In the genomic region with DNA sequence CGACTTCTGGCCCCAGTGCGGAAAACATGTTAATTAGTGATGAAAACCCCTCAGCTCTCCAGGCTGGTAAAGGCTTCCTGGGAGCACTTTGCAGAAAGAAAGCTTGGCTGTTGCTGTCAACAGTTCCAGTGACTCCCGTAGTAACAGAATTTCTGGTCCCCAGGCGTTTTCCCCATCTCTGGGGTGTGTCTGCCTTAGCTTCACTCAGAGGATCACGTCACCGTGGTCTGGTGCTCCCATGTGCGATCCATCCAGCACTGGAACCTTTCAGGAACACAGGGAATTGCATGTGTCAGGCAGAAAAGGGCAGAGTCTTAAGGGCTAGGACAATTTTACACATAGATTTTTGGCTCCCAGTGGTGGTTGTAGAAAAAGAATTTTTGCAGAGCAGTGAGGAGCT, we compare ENCODE assay signal across 18 cellular contexts.
"Had no signal": no experiment of that assay in that cellular context is flagged by ENCODE, and none has a peak within 500 bp of the region (broad histone marks: within the 10 kb centered on the region; RNA-seq: fewer than 3 reads in every experiment).

No MANE protein-coding gene starts in this region.

- FAIRE-seq: TTC549 had no signal

- H3K36me3 ChIP-seq: cardiac muscle cell, neural progenitor cell, stomach, thoracic aorta had no signal

- H3K9ac ChIP-seq: neural progenitor cell had no signal

- H3K27me3 ChIP-seq: cardiac muscle cell, neural progenitor cell, stomach had no signal

- ATAC-seq: activated CD8-positive, alpha-beta T cell treated with anti-CD3 and anti-CD28 coated beads, Interleukin-2, amount 10 ng/mL, durations not matched to agents 7 days and 5 days; WTC11 had no signal

- DNase-seq: activated CD4-positive, alpha-beta T cell treated with anti-CD3 and anti-CD28 coated beads for 48 hours; activated CD8-positive, alpha-beta memory T cell treated with anti-CD3 and anti-CD28 coated beads, Interleukin-2, amount 50 U/mL, for 4 hours; activated CD8-positive, alpha-beta T cell treated with anti-CD3 and anti-CD28 coated beads, Interleukin-2, amount 10 ng/mL, durations not matched to agents 7 days and 5 days; activated effector memory CD4-positive, alpha-beta T cell treated with anti-CD3 and anti-CD28 coated beads, Interleukin-2, amount 50 U/mL, for 16 hours; activated T-cell treated with anti-CD3 and anti-CD28 coated beads, Interleukin-2, amount 50 U/mL, for 48 hours; erythroblast; glutamatergic neuron; immature natural killer cell; mammary epithelial cell; naive B cell; stimulated activated CD4-positive, alpha-beta T cell treated with anti-CD3 and anti-CD28 coated beads, Interleukin-12 subunit alpha, Interleukin-12 subunit beta, amount 100 ng/mL, for 4 hours; stimulated activated CD4-positive, alpha-beta T cell treated with anti-CD3 and anti-CD28 coated beads, Interleukin-2, amount 100 ng/mL, for 24 hours; stomach had no signal

- H3K9me3 ChIP-seq: stomach, thoracic aorta had no signal

- H3K4me1 ChIP-seq: neural progenitor cell, stomach had no signal

- H2AFZ ChIP-seq: neural progenitor cell had no signal

- H3K27ac ChIP-seq: cardiac muscle cell, neural progenitor cell, stomach, thoracic aorta had no signal

- H3K4me3 ChIP-seq: cardiac muscle cell, neural progenitor cell, stomach, thoracic aorta had no signal

- H3K4me2 ChIP-seq: neural progenitor cell had no signal
